In the genomic region with DNA sequence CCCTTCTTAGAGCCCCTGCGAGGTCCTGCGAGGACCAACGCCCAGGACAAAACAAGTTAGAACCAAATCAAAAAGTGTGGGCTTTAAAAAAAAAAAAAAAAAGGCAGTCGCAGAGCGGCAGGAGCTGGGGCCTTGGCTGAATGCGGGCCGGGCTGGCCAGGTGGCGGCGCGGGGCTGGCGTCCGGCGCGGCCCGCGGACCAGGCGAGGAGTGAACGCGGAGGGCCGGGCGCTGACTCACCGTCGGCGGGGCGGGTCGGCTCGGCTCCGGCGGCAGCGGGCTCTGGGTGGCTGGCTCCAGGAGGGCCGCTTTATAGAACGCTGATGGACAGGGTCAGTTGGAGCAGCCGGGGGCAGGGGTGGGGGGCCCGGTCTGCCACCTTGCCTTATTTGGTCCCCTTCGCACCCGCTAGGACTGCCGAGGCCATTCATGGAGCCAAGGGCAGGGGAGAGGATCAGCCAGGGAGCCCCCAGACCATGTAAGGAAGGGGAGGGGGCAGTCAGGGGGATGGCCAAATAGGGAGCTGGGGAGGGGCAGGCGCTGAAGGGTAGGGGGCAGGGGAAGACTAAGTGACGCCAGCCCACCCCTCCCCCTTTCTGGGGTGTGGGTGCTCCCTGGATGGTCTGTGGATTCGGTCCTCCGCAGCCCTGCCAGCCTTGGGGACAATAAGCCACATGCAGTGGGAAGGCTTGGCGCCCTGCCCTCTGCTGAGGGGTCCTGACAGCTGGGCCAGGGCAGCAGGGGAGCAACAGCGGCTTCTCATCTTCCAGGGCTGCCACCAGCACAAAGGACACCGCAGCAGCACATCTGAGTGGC, we compare ENCODE assay signal across 9 cellular contexts. TPM values are rescaled to one million over a fixed set of nuclear protein-coding genes. Genes with fewer than 3 reads are reported as not detected.
DNase-seq lines count a peak whose midpoint lies in the region; ATAC-seq, FAIRE-seq and TF ChIP-seq lines count a peak whose summit lies in the region.
"Had no signal": no experiment of that assay in that cellular context is flagged by ENCODE, and none has a peak within 500 bp of the region (broad histone marks: within the 10 kb centered on the region; RNA-seq: fewer than 3 reads in every experiment).

A gene (minus strand): TSS at position 283 of the 815 bp plus-strand sequence. CDS start 741 bp downstream, outside the sequence.

- TF ChIP-seq POLR2A in H1 (IDR thresholded peaks at IDR 0.05; ENCODE audit: control extremely low read depth in 1 of 2, low read depth in 2 of 2, low read length in 2 of 2) (peak in 1 of 2 experiments; percentile 63; a peak in 1 of 3 replicates), uterus (IDR thresholded peaks at IDR 0.05) (no peak)

- no peak within 1 kb of the TSS for H3K23ac ChIP-seq in H1 (ENCODE audit: insufficient read length)

- H3K9ac ChIP-seq in H1 (replicated peaks in 1 of 4; ENCODE audit: extremely low read depth in 1 of 4, low read depth in 3 of 4, low read length in 3 of 4): peak within 1 kb of the TSS in 3 of 4 experiments; percentile 34 to 46 (median 34); a peak in 5 of 7 replicates

- H2AFZ ChIP-seq in H1 (ENCODE audit: low read length): peak within 1 kb of the TSS; percentile 92

- peak within 1 kb of the TSS; percentile 22; the same call in 1 of the 2 replicates for H2BK15ac ChIP-seq in H1 (ENCODE audit: low read length)

- peak within 1 kb of the TSS; percentile 51 for H3K18ac ChIP-seq in H1 (ENCODE audit: extremely low read depth, low read length)

- no peak within 1 kb of the TSS for H3K4me3 Mint-ChIP-seq in activated CD4-positive, alpha-beta memory T cell treated with anti-CD3 and anti-CD28 coated beads for 36 hours
- no peak within 1 kb of the TSS for H3K4me3 Mint-ChIP-seq in activated CD4-positive, alpha-beta memory T cell treated with anti-CD3 and anti-CD28 coated beads, Interleukin-2, amount 10 ng/mL, durations not matched to agents 7 days and 5 days

- no peak within 1 kb of the TSS for H4K91ac ChIP-seq in H1 (replicated peaks; ENCODE audit: insufficient read length, low read length)

- intact Hi-C loops in activated CD4-positive, alpha-beta memory T cell treated with anti-CD3 and anti-CD28 coated beads for 36 hours (cut with micrococcal nuclease): no loop called here
- intact Hi-C loops in uterus (cut with DNase I; ENCODE audit: low total_unique reads): no loop called here

- H3K23me2 ChIP-seq in H1 (ENCODE audit: low read depth, low read length): peaks cover 2% of the 10 kb centered on the region; the same call in 1 of the 2 replicates

- no peak; a peak in 1 of 4 replicates for TF ChIP-seq RAD21 in H1 (IDR thresholded peaks at IDR 0.05 in 1 of 2, conservative IDR thresholded peaks at IDR 0.05 in 1 of 2; ENCODE audit: low read depth in 2 of 2, low read length in 2 of 2)

- H3K27me3 ChIP-seq in H1 (replicated peaks in 1 of 4; ENCODE audit: control insufficient read depth in 3 of 4, extremely low read depth in 1 of 4, insufficient read depth in 3 of 4, low read length in 3 of 4) (peaks cover 2 to 28% (median 15%) of the 10 kb centered on the region in 4 experiments; a peak in 6 of 7 replicates), lung (ENCODE audit: control insufficient read depth, insufficient read depth) (peaks cover 4% of the 10 kb centered on the region), uterus (no peaks in the 10 kb centered on the region)

- no peak within 1 kb of the TSS for H3K4ac ChIP-seq in H1 (replicated peaks; ENCODE audit: insufficient read length, low read depth, low read length)

- H2BK20ac ChIP-seq in H1 (ENCODE audit: low read length): no peak within 1 kb of the TSS; the same call in 1 of the 2 replicates

- no peaks in the 10 kb centered on the region for H3K4me1 Mint-ChIP-seq in activated CD4-positive, alpha-beta memory T cell treated with anti-CD3 and anti-CD28 coated beads for 36 hours (ENCODE audit: low read depth)
- no peaks in the 10 kb centered on the region for H3K4me1 Mint-ChIP-seq in activated CD4-positive, alpha-beta memory T cell treated with anti-CD3 and anti-CD28 coated beads, Interleukin-2, amount 10 ng/mL, durations not matched to agents 7 days and 5 days

- peaks cover 50% of the 10 kb centered on the region for H3K27me3 Mint-ChIP-seq in activated CD4-positive, alpha-beta memory T cell treated with anti-CD3 and anti-CD28 coated beads for 36 hours
- peaks cover 68% of the 10 kb centered on the region for H3K27me3 Mint-ChIP-seq in activated CD4-positive, alpha-beta memory T cell treated with anti-CD3 and anti-CD28 coated beads, Interleukin-2, amount 10 ng/mL, durations not matched to agents 7 days and 5 days

- peak within 1 kb of the TSS; percentile 88; the same call in 1 of the 2 replicates for H4K8ac ChIP-seq in H1 (ENCODE audit: extremely low read depth, insufficient read depth, low read length)

- no peak within 1 kb of the TSS for H3K27ac ChIP-seq in H1 (ENCODE audit: low read depth, low read length)
- peak within 1 kb of the TSS in 1 of 2 donors; percentile 91 for H3K27ac ChIP-seq in lung (ENCODE audit: low read depth in 1 of 2, low read length in 1 of 2)
- H3K27ac ChIP-seq in uterus: peak within 1 kb of the TSS in 1 of 2 donors; percentile 40
- H3K27ac ChIP-seq: C4-2B had no signal

- H3K79me1 ChIP-seq in H1 (ENCODE audit: low read depth, low read length): no peaks in the 10 kb centered on the region

- WGBS in H1 (ENCODE audit: extremely low coverage in 1 of 2, insufficient coverage in 1 of 2, insufficient read length in 1 of 2, insufficient replicate concordance in 2 of 2, low coverage in 1 of 2, low lambda C conversion rate in 2 of 2, missing lambda C conversion rate in 1 of 2), 2 experiments: 9% methylated on average over 42 of the region's 44 CpGs; no CpG with 5 or more reads in 1 of the 2 experiments
- WGBS in lung, 2 donors: 11 to 22% methylated on average over 23 to 44 of the region's 44 CpGs

- peak within 1 kb of the TSS; percentile 68 for H2BK12ac ChIP-seq in H1 (ENCODE audit: low read depth, low read length)

- H3K4me3 ChIP-seq in H1 (ENCODE audit: extremely low read depth in 1 of 4, insufficient read depth in 2 of 4, low read depth in 3 of 4, low read length in 4 of 4) (peak within 1 kb of the TSS; percentile 33 to 69 (median 46)), lung (no peak within 1 kb of the TSS), uterus (peak within 1 kb of the TSS in 1 of 2 donors; percentile 25)

- ATAC-seq in lung (ENCODE audit: insufficient read depth, low FRiP score): peak; percentile 28
- ATAC-seq in HG03025 (IDR thresholded peaks at IDR 0.05; ENCODE audit: low FRiP score, unreplicated experiment): no peak
- ATAC-seq in HG02588 (IDR thresholded peaks at IDR 0.05; ENCODE audit: unreplicated experiment): no peak

- H4K5ac ChIP-seq in H1 (ENCODE audit: insufficient read length, low read depth, low read length): peak within 1 kb of the TSS; percentile 42

- H2BK5ac ChIP-seq in H1 (ENCODE audit: low read depth, low read length): peak within 1 kb of the TSS; percentile 26; the same call in 1 of the 2 replicates

- no peaks in the 10 kb centered on the region for H3K9me3 Mint-ChIP-seq in activated CD4-positive, alpha-beta memory T cell treated with anti-CD3 and anti-CD28 coated beads for 36 hours
- H3K9me3 Mint-ChIP-seq in activated CD4-positive, alpha-beta memory T cell treated with anti-CD3 and anti-CD28 coated beads, Interleukin-2, amount 10 ng/mL, durations not matched to agents 7 days and 5 days: no peaks in the 10 kb centered on the region

- H3K4me2 ChIP-seq in H1 (ENCODE audit: insufficient read depth in 1 of 2, low read depth in 2 of 2, low read length in 2 of 2): peak within 1 kb of the TSS; percentile 66 to 73

- H3K79me2 ChIP-seq in H1 (ENCODE audit: control insufficient read depth in 1 of 2, insufficient read depth in 2 of 2, low read length in 2 of 2): no peaks in the 10 kb centered on the region

- POLR2A ChIA-PET in activated CD4-positive, alpha-beta memory T cell treated with anti-CD3 and anti-CD28 coated beads for 36 hours (lab: Charles Lee): no interaction called here
- POLR2A ChIA-PET in activated CD4-positive, alpha-beta memory T cell treated with anti-CD3 and anti-CD28 coated beads, Interleukin-2, amount 10 ng/mL, durations not matched to agents 7 days and 5 days (lab: Charles Lee): no interaction called here
- POLR2A ChIA-PET in H1 (lab: Charles Lee; ENCODE audit: partially characterized antibody): interaction anchor here (0.9 to 1.4 kb wide), 6 partner anchors 9 to 55 kb away, joined by 3 to 6 read pairs (median 4); no protein-coding TSS in a partner anchor

- FAIRE-seq in H1 (lab: Jason Lieb, UNC): no peak

- no peaks in the 10 kb centered on the region for H4K20me1 ChIP-seq in H1 (replicated peaks in 1 of 2; ENCODE audit: control insufficient read depth in 1 of 2, insufficient read depth in 2 of 2, low read length in 2 of 2)

- TF ChIP-seq EP300 in H1 (IDR thresholded peaks at IDR 0.05; ENCODE audit: borderline replicate concordance in 1 of 2, low read depth in 2 of 2, low read length in 2 of 2): no peak

- no peak within 1 kb of the TSS for H2BK120ac ChIP-seq in H1 (replicated peaks; ENCODE audit: low read depth, low read length)

- H3K36me3 ChIP-seq in H1 (ENCODE audit: control insufficient read depth in 2 of 4, insufficient read depth in 4 of 4, low read length in 3 of 4) (peaks cover 0 to 14% (median 0%) of the 10 kb centered on the region in 4 experiments; a peak in 2 of 8 replicates), lung (ENCODE audit: control insufficient read depth in 2 of 2, insufficient read depth in 2 of 2, low read length in 2 of 2) (no peaks in the 10 kb centered on the region), uterus (no peaks in the 10 kb centered on the region)

- H3K56ac ChIP-seq in H1 (replicated peaks; ENCODE audit: insufficient read length, low read depth, low read length): no peak within 1 kb of the TSS

- H3K9me3 ChIP-seq in H1 (ENCODE audit: insufficient read depth in 2 of 2, low read depth in 1 of 2, low read length in 1 of 2) (no peaks in the 10 kb centered on the region), lung (ENCODE audit: control insufficient read depth in 2 of 2, insufficient read depth in 1 of 2, low read length in 1 of 2) (peaks cover 0 to 5% of the 10 kb centered on the region in 2 donors), uterus (no peaks in the 10 kb centered on the region)

- H3K14ac ChIP-seq in H1 (ENCODE audit: insufficient read length): no peak within 1 kb of the TSS

- H3K4me1 ChIP-seq in H1 (replicated peaks in 1 of 4; ENCODE audit: control insufficient read depth in 3 of 4, insufficient read depth in 4 of 4, low read length in 3 of 4) (peaks cover 4 to 14% (median 8%) of the 10 kb centered on the region in 4 experiments; a peak in 6 of 7 replicates), lung (ENCODE audit: control insufficient read depth in 2 of 2, insufficient read depth in 2 of 2, low read length in 2 of 2) (peaks cover 3% of the 10 kb centered on the region in 2 donors), uterus (no peaks in the 10 kb centered on the region)

- CTCF ChIA-PET in activated CD4-positive, alpha-beta memory T cell treated with anti-CD3 and anti-CD28 coated beads for 36 hours (lab: Charles Lee): no interaction called here
- CTCF ChIA-PET in activated CD4-positive, alpha-beta memory T cell treated with anti-CD3 and anti-CD28 coated beads, Interleukin-2, amount 10 ng/mL, durations not matched to agents 7 days and 5 days (lab: Charles Lee): no interaction called here
- CTCF ChIA-PET in H1 (lab: Charles Lee; ENCODE audit: partially characterized antibody): interaction anchor here (0.8 to 0.9 kb wide), 2 partner anchors 22 to 562 kb away, joined by 3 read pairs; no protein-coding TSS in a partner anchor

- TF ChIP-seq CTCF in H1 (IDR thresholded peaks at IDR 0.05; ENCODE audit: control extremely low read depth in 1 of 3, insufficient read depth in 1 of 3, low read depth in 1 of 3, low read length in 3 of 3) (no peak), lung (IDR thresholded peaks at IDR 0.05; ENCODE audit: control extremely low read depth, extremely low read depth) (no peak), uterus (IDR thresholded peaks at IDR 0.05) (peak in 1 of 4 experiments; percentile 13)

- peak; percentile 13 for DNase-seq in activated CD4-positive, alpha-beta memory T cell treated with anti-CD3 and anti-CD28 coated beads for 36 hours
- no peak for DNase-seq in activated CD4-positive, alpha-beta memory T cell treated with anti-CD3 and anti-CD28 coated beads, Interleukin-2, amount 10 ng/mL, durations not matched to agents 7 days and 5 days
- DNase-seq in H1 (ENCODE audit: low read depth in 1 of 2, low spot score in 2 of 2) (peak; percentile 47 to 82), lung (ENCODE audit: low spot score) (no peak), uterus (peak; percentile 48 to 54), DMS153 (lab: John Stamatoyannopoulos, UW) (no peak)

- no peak within 1 kb of the TSS for H3K27ac Mint-ChIP-seq in activated CD4-positive, alpha-beta memory T cell treated with anti-CD3 and anti-CD28 coated beads for 36 hours
- H3K27ac Mint-ChIP-seq in activated CD4-positive, alpha-beta memory T cell treated with anti-CD3 and anti-CD28 coated beads, Interleukin-2, amount 10 ng/mL, durations not matched to agents 7 days and 5 days: no peak within 1 kb of the TSS

- no peak within 1 kb of the TSS for H2AK5ac ChIP-seq in H1 (ENCODE audit: low read depth, low read length)

- no peaks in the 10 kb centered on the region for H3K36me3 Mint-ChIP-seq in activated CD4-positive, alpha-beta memory T cell treated with anti-CD3 and anti-CD28 coated beads for 36 hours
- H3K36me3 Mint-ChIP-seq in activated CD4-positive, alpha-beta memory T cell treated with anti-CD3 and anti-CD28 coated beads, Interleukin-2, amount 10 ng/mL, durations not matched to agents 7 days and 5 days (ENCODE audit: low read depth): no peaks in the 10 kb centered on the region

RNA-seq across cellular contexts. Expression of the gene that starts here (rescaled TPM):
- not detected for total RNA-seq in activated CD4-positive, alpha-beta memory T cell treated with anti-CD3 and anti-CD28 coated beads for 36 hours
- not detected for total RNA-seq in activated CD4-positive, alpha-beta memory T cell treated with anti-CD3 and anti-CD28 coated beads, Interleukin-2, amount 10 ng/mL, durations not matched to agents 7 days and 5 days
- total RNA-seq in H1 (2021; fragmentation: NEBNext Ultra II Directional; extraction: Animal tissue kit (Norgen Biotek cat#: 25700)): 86.2 and 90.0 TPM in 2 replicates
- polyA plus RNA-seq in H1 (2011; rRNA removed): 33.0 and 37.6 TPM in 2 replicates
- 23.8 TPM for polyA plus RNA-seq in H1 (2011; cell fraction: cytosol; rRNA removed)
- 25.5 TPM for polyA plus RNA-seq in H1 (2011; cell fraction: nucleus; rRNA removed)
- polyA plus RNA-seq in H1 (2012, experiment 1 of 2): 47.2 to 73.4 TPM (median 59.6 TPM) in 4 replicates
- 71.8 TPM for polyA plus RNA-seq in H1 (2012, experiment 2 of 2)
- 14.5 TPM for polyA plus RNA-seq in H1 (2013, experiment 1 of 2)
- 15.4 TPM for polyA plus RNA-seq in H1 (2013, experiment 2 of 2)
- 44.1 and 45.6 TPM in 2 replicates for polyA minus RNA-seq in H1 (2011; rRNA and poly(A)+ RNA removed)
- polyA minus RNA-seq in H1 (2011; cell fraction: cytosol; rRNA and poly(A)+ RNA removed): 16.4 TPM
- polyA minus RNA-seq in H1 (2011; cell fraction: nucleus; rRNA and poly(A)+ RNA removed): 20.7 TPM
- 10 to 100 TPM in 1 of 2 donors, 1 to 10 TPM in 1; 3.4 to 13.0 TPM for total RNA-seq in lung
- under 1 TPM; 0.13 to 0.26 TPM for polyA plus RNA-seq in lung
- total RNA-seq in uterus: 1 to 10 TPM in 3 of 4 donors, not detected in 1; 1.0 to 3.0 (median 2.4) TPM

Comparison
In these comparisons a context has a peak if more than half of its experiments do, and no peak if none do; other contexts are left out.
1. RNA of the gene that starts here (polyA plus RNA-seq): 14.5 to 73.4 TPM in H1; 0.13 to 0.26 TPM in lung; every median in the first group is over 10 times any median in the second.
2. Peak in DNase-seq in activated CD4-positive, alpha-beta memory T cell treated with anti-CD3 and anti-CD28 coated beads for 36 hours; RNA of the gene not detected or under 1 TPM.
3. DNase-seq: peak in H1 (2 of 2) and uterus (2 of 2); none in activated CD4-positive, alpha-beta memory T cell treated with anti-CD3 and anti-CD28 coated beads, Interleukin-2, amount 10 ng/mL, durations not matched to agents 7 days and 5 days (single experiment), lung (single experiment) and DMS153 (single experiment).